Comparison of ENCODE assay signal across 15 cellular contexts in the genomic region with DNA sequence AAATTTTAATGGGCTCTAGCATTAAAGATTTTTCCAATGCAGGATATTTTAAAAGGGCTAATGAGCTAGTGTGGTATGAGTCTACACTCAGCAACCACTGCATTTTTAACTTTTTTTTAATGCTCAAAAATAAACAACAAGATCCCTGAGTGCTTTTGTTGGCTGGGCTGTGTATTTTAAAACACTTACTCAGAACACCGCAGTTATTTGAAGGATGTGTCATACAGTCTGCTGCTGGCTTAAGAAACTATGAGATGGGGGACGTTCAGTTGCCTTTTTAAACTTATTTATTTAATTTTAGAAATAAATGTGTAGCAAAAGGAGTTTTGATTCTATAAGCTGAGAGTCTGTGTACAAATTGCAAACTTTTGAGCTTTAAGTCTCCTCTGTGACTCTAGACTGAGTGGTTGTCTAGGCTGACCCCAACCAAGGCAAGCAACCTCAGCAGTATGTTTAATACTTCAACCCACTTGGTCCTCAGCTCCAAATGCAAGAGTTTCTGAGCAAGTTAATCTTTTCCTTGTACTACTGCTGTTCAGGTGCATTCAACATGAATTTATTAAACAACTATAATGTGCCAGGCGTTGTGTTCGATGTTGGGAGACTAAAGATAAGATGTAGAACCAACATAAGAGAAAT.
A peak's percentile ranks its signal among the peaks of the same experiment; 100 is the strongest.
DNase-seq lines count a peak whose midpoint lies in the region; ATAC-seq, FAIRE-seq and TF ChIP-seq lines count a peak whose summit lies in the region.
"Had no signal": no experiment of that assay in that cellular context is flagged by ENCODE, and none has a peak within 500 bp of the region (broad histone marks: within the 10 kb centered on the region; RNA-seq: fewer than 3 reads in every experiment).

No MANE protein-coding gene starts in this region.

- DNase-seq in Daoy (ENCODE audit: low read depth) (peak; percentile 73), RCC 7860 (ENCODE audit: low spot score) (peak; percentile 79), epithelial cell of prostate (ENCODE audit: low read depth, low spot score) (peak; percentile 70), osteocyte (ENCODE audit: extremely low spot score, unreplicated experiment) (no peak), Karpas-422 (no peak), NCI-H2107 (lab: John Stamatoyannopoulos, UW) (no peak), NCI-H1092 treated with DMSO at 0.1 percent for 48 hours (lab: John Stamatoyannopoulos, UW) (no peak)
- DNase-seq: Caco-2; colonic mucosa; naive B cell; NCI-H2227 treated with DMSO at 0.1 percent for 48 hours; Right ventricle myocardium superior; stimulated activated CD4-positive, alpha-beta T cell treated with anti-CD3 and anti-CD28 coated beads, Interleukin-12 subunit alpha, Interleukin-12 subunit beta, amount 100 ng/mL, for 4 hours had no signal

- no peak overlapping the region for H3K9ac ChIP-seq in Karpas-422 (ENCODE audit: low read length)

- H3K4me1 ChIP-seq in Karpas-422 (ENCODE audit: low read length): no peaks in the 10 kb centered on the region
- H3K4me1 ChIP-seq: Caco-2, colonic mucosa had no signal

- H3K36me3 ChIP-seq in Karpas-422 (ENCODE audit: insufficient read depth, low read length): no peaks in the 10 kb centered on the region
- H3K36me3 ChIP-seq: colonic mucosa had no signal

- peaks cover 35% of the 10 kb centered on the region for H3K9me3 Mint-ChIP-seq in osteocyte (ENCODE audit: unreplicated experiment)

- no peak overlapping the region for H3K4me2 ChIP-seq in Karpas-422 (ENCODE audit: low read depth, low read length, poor library complexity, severe bottlenecking)

- no peaks in the 10 kb centered on the region for H3K27me3 ChIP-seq in Karpas-422 (ENCODE audit: low read length)
- H3K27me3 ChIP-seq: colonic mucosa had no signal

- H3K36me3 Mint-ChIP-seq in osteocyte (ENCODE audit: unreplicated experiment): peaks cover 7% of the 10 kb centered on the region
- H3K36me3 Mint-ChIP-seq: IgD-negative memory B cell, naive B cell had no signal

- H4K20me1 ChIP-seq in Karpas-422 (ENCODE audit: insufficient read depth, low read depth, low read length): no peaks in the 10 kb centered on the region

- H3K27ac ChIP-seq in epithelial cell of prostate: peak overlapping the region; percentile 94
- H3K27ac ChIP-seq in Karpas-422 (ENCODE audit: low read length): no peak overlapping the region
- H3K27ac ChIP-seq: colonic mucosa had no signal

- peaks cover 5% of the 10 kb centered on the region; the same call in 1 of the 2 replicates for H3K9me3 ChIP-seq in Karpas-422 (ENCODE audit: low read length)
- H3K9me3 ChIP-seq: Caco-2, colonic mucosa had no signal

- H3K9me2 ChIP-seq in Karpas-422 (replicated peaks; ENCODE audit: insufficient read depth, low read length): no peaks in the 10 kb centered on the region; the same call in 1 of the 2 replicates

- FAIRE-seq in RCC 7860 (lab: Jason Lieb, UNC): no peak

- TF ChIP-seq CTCF in osteocyte (IDR thresholded peaks at IDR 0.05): no peak

- no peak overlapping the region for H3K4me3 Mint-ChIP-seq in osteocyte (ENCODE audit: unreplicated experiment)
- H3K4me3 Mint-ChIP-seq: IgD-negative memory B cell, naive B cell had no signal

- ATAC-seq in HG03571 (IDR thresholded peaks at IDR 0.05; ENCODE audit: unreplicated experiment): no peak

- no peaks in the 10 kb centered on the region for H3K79me2 ChIP-seq in Karpas-422 (ENCODE audit: low read length)

- no peaks in the 10 kb centered on the region for H3K27me3 Mint-ChIP-seq in osteocyte (ENCODE audit: unreplicated experiment)

- no peak overlapping the region for H3K4me3 ChIP-seq in Karpas-422 (ENCODE audit: low read length)
- H3K4me3 ChIP-seq: colonic mucosa had no signal

- H3K4me1 Mint-ChIP-seq in osteocyte (ENCODE audit: unreplicated experiment): peaks cover 31% of the 10 kb centered on the region
- H3K4me1 Mint-ChIP-seq: IgD-negative memory B cell, naive B cell had no signal

- H3K27ac Mint-ChIP-seq in osteocyte (ENCODE audit: unreplicated experiment): peak overlapping the region; percentile 71
- H3K27ac Mint-ChIP-seq: IgD-negative memory B cell, naive B cell had no signal

- no peak overlapping the region for H2AFZ ChIP-seq in Karpas-422 (ENCODE audit: low read length)

Comparison
In these comparisons a context has a peak if more than half of its experiments do, and no peak if none do; other contexts are left out.
1. DNase-seq: peak in Daoy (single experiment), RCC 7860 (single experiment) and epithelial cell of prostate (single experiment); none in osteocyte (single experiment), Karpas-422 (single experiment), NCI-H2107 (single experiment) and NCI-H1092 treated with DMSO at 0.1 percent for 48 hours (single experiment).